ENCODE assay signal across 21 cellular contexts in the genomic region with DNA sequence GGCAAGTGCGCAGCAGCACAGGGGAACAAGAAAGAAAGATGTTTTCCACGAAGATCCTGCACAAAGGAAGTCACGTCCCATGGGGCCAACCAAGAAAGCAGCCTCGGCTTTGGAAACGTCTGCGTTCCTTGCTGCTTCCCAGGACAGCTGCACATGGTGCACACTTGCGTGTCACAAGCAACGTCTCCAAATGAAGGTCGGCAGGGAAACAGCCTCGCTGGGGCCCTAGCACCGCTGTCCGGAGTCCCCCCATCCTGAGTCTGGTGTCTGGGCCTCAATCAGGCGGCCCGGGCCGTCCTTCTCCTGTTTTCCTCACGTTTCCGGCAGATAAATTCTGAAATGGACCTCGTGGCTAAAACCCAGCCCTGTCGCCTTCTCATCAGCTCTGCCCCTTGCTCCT.
DNase-seq lines count a peak whose midpoint lies in the region; ATAC-seq and TF ChIP-seq lines count a peak whose summit lies in the region.
"Had no signal": no experiment of that assay in that cellular context is flagged by ENCODE, and none has a peak within 500 bp of the region (broad histone marks: within the 10 kb centered on the region; RNA-seq: fewer than 3 reads in every experiment).

No MANE protein-coding gene starts in this region.

- ATAC-seq in central memory CD8-positive, alpha-beta T cell (replicated peaks; ENCODE audit: extremely low read depth, poor library complexity, severe bottlenecking) = no peak
- ATAC-seq in left lobe of liver = no peak
- ATAC-seq in gastrocnemius medialis = no peak
- ATAC-seq in HG02642 (IDR thresholded peaks at IDR 0.05; ENCODE audit: poor library complexity, unreplicated experiment) = no peak
- ATAC-seq in GM19397 (IDR thresholded peaks at IDR 0.05; ENCODE audit: unreplicated experiment) = no peak
- ATAC-seq: naive thymus-derived CD8-positive, alpha-beta T cell; stimulated activated memory B cell treated with anti-CD40 and anti-IgM and Interleukin-4, amounts not matched to agents 10 μg/mL and 1 μg/mL and 100 μg/mL, for 72 hours had no signal

- H3K27ac Mint-ChIP-seq in central memory CD8-positive, alpha-beta T cell (ENCODE audit: low read depth) = peak overlapping the region; percentile 93
- H3K27ac Mint-ChIP-seq: endodermal cell; HFFc6; stimulated activated memory B cell treated with anti-CD40 and anti-IgM and Interleukin-4, amounts not matched to agents 10 μg/mL and 1 μg/mL and 100 μg/mL, for 72 hours had no signal

- TF ChIP-seq CTCF in gastrocnemius medialis (IDR thresholded peaks at IDR 0.05 in 4 of 5, conservative IDR thresholded peaks at IDR 0.05 in 1 of 5) = no peak

- peaks cover under 1% of the 10 kb centered on the region for H3K27me3 Mint-ChIP-seq in central memory CD8-positive, alpha-beta T cell
- H3K27me3 Mint-ChIP-seq: activated naive CD4-positive, alpha-beta T cell treated with anti-CD3 and anti-CD28 coated beads, Interleukin-2, amount 50 U/mL, for 24 hours; naive thymus-derived CD8-positive, alpha-beta T cell; stimulated activated memory B cell treated with anti-CD40 and anti-IgM and Interleukin-4, amounts not matched to agents 10 μg/mL and 1 μg/mL and 100 μg/mL, for 72 hours had no signal

- H3K27ac ChIP-seq in gastrocnemius medialis = peak overlapping the region in 3 of 4 donors; percentile 67 to 72 (median 71)
- H3K27ac ChIP-seq: 22Rv1, SK-N-MC had no signal

- no peak overlapping the region for H3K4me3 Mint-ChIP-seq in central memory CD8-positive, alpha-beta T cell
- H3K4me3 Mint-ChIP-seq: endodermal cell; HFFc6; stimulated activated memory B cell treated with anti-CD40 and anti-IgM and Interleukin-4, amounts not matched to agents 10 μg/mL and 1 μg/mL and 100 μg/mL, for 72 hours had no signal

- peak; percentile 14 for DNase-seq in activated CD4-positive, CD25-positive, alpha-beta regulatory T cell treated with anti-CD3 and anti-CD28 coated beads, Interleukin-2, amount 50 U/mL, for 72 hours
- no peak for DNase-seq in activated CD4-positive, CD25-positive, alpha-beta regulatory T cell (lab: John Stamatoyannopoulos, UW)
- DNase-seq in central memory CD8-positive, alpha-beta T cell (ENCODE audit: low spot score in 2 of 2) = no peak
- DNase-seq in left lobe of liver (ENCODE audit: low spot score) = peak; percentile 37
- DNase-seq in gastrocnemius medialis = no peak
- no peak for DNase-seq in stimulated activated CD4-positive, alpha-beta T cell treated with anti-CD3 and anti-CD28 coated beads, Interleukin-4, amount 100 ng/mL, for 24 hours
- DNase-seq: activated CD4-positive, alpha-beta T cell treated with anti-CD3 and anti-CD28 coated beads, Interleukin-2, amount 50 U/mL, for 48 hours; endodermal cell; HFFc6; naive thymus-derived CD8-positive, alpha-beta T cell; NCI-H1694; NCI-H2171 treated with DMSO at 0.1 percent for 48 hours; NCI-H69; stimulated activated CD4-positive, alpha-beta T cell treated with anti-CD3 and anti-CD28 coated beads, Interleukin-1b, Interleukin-23, amount 100 ng/mL, for 48 hours had no signal

- peaks cover 5% of the 10 kb centered on the region for H3K36me3 Mint-ChIP-seq in central memory CD8-positive, alpha-beta T cell (ENCODE audit: insufficient read depth)
- H3K36me3 Mint-ChIP-seq: activated naive CD4-positive, alpha-beta T cell treated with anti-CD3 and anti-CD28 coated beads, Interleukin-2, amount 50 U/mL, for 24 hours; naive thymus-derived CD8-positive, alpha-beta T cell; stimulated activated memory B cell treated with anti-CD40 and anti-IgM and Interleukin-4, amounts not matched to agents 10 μg/mL and 1 μg/mL and 100 μg/mL, for 72 hours had no signal

- no peak overlapping the region for H3K4me3 ChIP-seq in gastrocnemius medialis
- H3K4me3 ChIP-seq: SK-N-MC, skin epidermis had no signal

- H3K4me1 ChIP-seq in gastrocnemius medialis = peaks cover 40% of the 10 kb centered on the region in 2 donors

- in situ Hi-C loops in gastrocnemius medialis (cut with MboI; ENCODE audit: low sequenced_read_pairs in 4 of 4) = no loop called here

- intact Hi-C loops in gastrocnemius medialis (cut with DNase I; ENCODE audit: low total_unique reads) = no loop called here

- TF ChIP-seq POLR2A in gastrocnemius medialis (IDR thresholded peaks at IDR 0.05) = no peak

- peaks cover 20% of the 10 kb centered on the region for H3K4me1 Mint-ChIP-seq in central memory CD8-positive, alpha-beta T cell
- H3K4me1 Mint-ChIP-seq: endodermal cell had no signal

- no peaks in the 10 kb centered on the region for H3K9me3 ChIP-seq in gastrocnemius medialis

- H3K36me3 ChIP-seq in gastrocnemius medialis = no peaks in the 10 kb centered on the region

- no peaks in the 10 kb centered on the region for H3K27me3 ChIP-seq in gastrocnemius medialis

- H3K9me3 Mint-ChIP-seq in central memory CD8-positive, alpha-beta T cell = no peaks in the 10 kb centered on the region
- H3K9me3 Mint-ChIP-seq: activated naive CD4-positive, alpha-beta T cell treated with anti-CD3 and anti-CD28 coated beads, Interleukin-2, amount 50 U/mL, for 24 hours; stimulated activated memory B cell treated with anti-CD40 and anti-IgM and Interleukin-4, amounts not matched to agents 10 μg/mL and 1 μg/mL and 100 μg/mL, for 72 hours had no signal

Comparison
In these comparisons a context has a peak if more than half of its experiments do, and no peak if none do; other contexts are left out.
1. DNase-seq: peak in activated CD4-positive, CD25-positive, alpha-beta regulatory T cell treated with anti-CD3 and anti-CD28 coated beads, Interleukin-2, amount 50 U/mL, for 72 hours (single experiment) and left lobe of liver (single experiment); none in activated CD4-positive, CD25-positive, alpha-beta regulatory T cell (0 of 4), central memory CD8-positive, alpha-beta T cell (0 of 2), gastrocnemius medialis (0 of 2) and stimulated activated CD4-positive, alpha-beta T cell treated with anti-CD3 and anti-CD28 coated beads, Interleukin-4, amount 100 ng/mL, for 24 hours (single experiment).